ENCODE assay signal across 14 cellular contexts in genomic region chr3:50572801-50573371, GRCh38. TPM values are rescaled to one million over a fixed set of nuclear protein-coding genes. Genes with fewer than 3 reads are reported as not detected.
DNase-seq lines count a peak whose midpoint lies in the region; ATAC-seq, FAIRE-seq and TF ChIP-seq lines count a peak whose summit lies in the region.
"Had no signal": no experiment of that assay in that cellular context is flagged by ENCODE, and none has a peak within 500 bp of the region (broad histone marks: within the 10 kb centered on the region; RNA-seq: fewer than 3 reads in every experiment).

No MANE protein-coding gene starts in this region.

- no peaks in the 10 kb centered on the region for H3K9me3 ChIP-seq in CD4-positive, alpha-beta T cell (ENCODE audit: control insufficient read depth, low read length)
- no peaks in the 10 kb centered on the region for H3K9me3 ChIP-seq in spleen
- H3K9me3 ChIP-seq: left lung, uterus had no signal

- peak overlapping the region; percentile 87 for H3K4me3 Mint-ChIP-seq in CD4-positive, alpha-beta T cell
- peak overlapping the region; percentile 98 for H3K4me3 Mint-ChIP-seq in T-helper 2 cell treated with Interferon-gamma antibody and Interleukin-4, amounts not matched to agents 5 μg/mL and 100 μg/mL, for 36 hours
- H3K4me3 Mint-ChIP-seq: B cell had no signal

- POLR2A ChIA-PET in CD4-positive, alpha-beta T cell (lab: Charles Lee) = interaction anchor here (6.8 to 13.2 kb wide), 2 partner anchors 18 to 37 kb away, joined by 69 to 446 read pairs; partner anchors contain the start of genes CISH and MAPKAPK3

- peaks cover 70% of the 10 kb centered on the region for H3K4me1 Mint-ChIP-seq in CD4-positive, alpha-beta T cell (ENCODE audit: low read depth)
- peaks cover 70% of the 10 kb centered on the region for H3K4me1 Mint-ChIP-seq in T-helper 2 cell treated with Interferon-gamma antibody and Interleukin-4, amounts not matched to agents 5 μg/mL and 100 μg/mL, for 36 hours (ENCODE audit: low read depth)

- H3K27ac ChIP-seq in CD4-positive, alpha-beta T cell (ENCODE audit: low read depth, low read length) = peak overlapping the region; percentile 31
- peak overlapping the region in 7 of 8 donors; percentile 20 to 93 (median 65) for H3K27ac ChIP-seq in spleen
- H3K27ac ChIP-seq: HL-60, uterus, VCaP had no signal

- H3K4me3 ChIP-seq in spleen = no peak overlapping the region
- H3K4me3 ChIP-seq: left lung, uterus had no signal

- H3K36me3 ChIP-seq in spleen = peaks cover 0 to 59% (median 12%) of the 10 kb centered on the region in 6 donors
- H3K36me3 ChIP-seq: uterus had no signal

- peaks cover 17 to 82% (median 60%) of the 10 kb centered on the region in 6 donors for H3K4me1 ChIP-seq in spleen

- WGBS in spleen, 5 donors = 65 to 74% (median 72%) methylated on average over 3 to 4 of the region's 4 CpGs

- no peaks in the 10 kb centered on the region for H3K27me3 Mint-ChIP-seq in CD4-positive, alpha-beta T cell
- no peaks in the 10 kb centered on the region for H3K27me3 Mint-ChIP-seq in T-helper 2 cell treated with Interferon-gamma antibody and Interleukin-4, amounts not matched to agents 5 μg/mL and 100 μg/mL, for 36 hours (ENCODE audit: low read depth)
- H3K27me3 Mint-ChIP-seq: B cell had no signal

- FAIRE-seq in H54 (lab: Jason Lieb, UNC) = no peak

- intact Hi-C loops in CD4-positive, alpha-beta T cell (cut with DNase I, micrococcal nuclease) = loop anchor here (1.0 to 5.0 kb wide), 5 partner anchors 16 to 799 kb away; no protein-coding TSS in a partner anchor
- intact Hi-C loops in spleen (cut with DNase I; ENCODE audit: low total_unique reads) = loop anchor here (1.0 kb wide), 1 partner anchor 39 kb away; no protein-coding TSS in a partner anchor

- TF ChIP-seq POLR2A in spleen (IDR thresholded peaks at IDR 0.05) = no peak
- no peak for TF ChIP-seq POLR2A in H54 (IDR thresholded peaks at IDR 0.05; ENCODE audit: low read depth, low read length)

- peak overlapping the region; percentile 77 for H3K27ac Mint-ChIP-seq in CD4-positive, alpha-beta T cell
- H3K27ac Mint-ChIP-seq in T-helper 2 cell treated with Interferon-gamma antibody and Interleukin-4, amounts not matched to agents 5 μg/mL and 100 μg/mL, for 36 hours = peak overlapping the region; percentile 94

- no peak for ATAC-seq in CD4-positive, alpha-beta T cell (ENCODE audit: poor library complexity)
- ATAC-seq in HG02759 (IDR thresholded peaks at IDR 0.05; ENCODE audit: unreplicated experiment) (no peak), HG03159 (IDR thresholded peaks at IDR 0.05; ENCODE audit: unreplicated experiment) (no peak)

- peaks cover 34% of the 10 kb centered on the region for H3K36me3 Mint-ChIP-seq in CD4-positive, alpha-beta T cell (ENCODE audit: low read depth)
- H3K36me3 Mint-ChIP-seq in T-helper 2 cell treated with Interferon-gamma antibody and Interleukin-4, amounts not matched to agents 5 μg/mL and 100 μg/mL, for 36 hours (ENCODE audit: low read depth) = peaks cover 52% of the 10 kb centered on the region

- H3K9me3 Mint-ChIP-seq in CD4-positive, alpha-beta T cell = no peaks in the 10 kb centered on the region
- no peaks in the 10 kb centered on the region for H3K9me3 Mint-ChIP-seq in T-helper 2 cell treated with Interferon-gamma antibody and Interleukin-4, amounts not matched to agents 5 μg/mL and 100 μg/mL, for 36 hours

- DNase-seq in CD4-positive, alpha-beta T cell = no peak
- DNase-seq in T-helper 2 cell treated with Interferon-gamma antibody and Interleukin-4, amounts not matched to agents 5 μg/mL and 100 μg/mL, for 36 hours (ENCODE audit: low spot score) = peak; percentile 65
- DNase-seq in activated naive CD4-positive, alpha-beta T cell treated with anti-CD3 and anti-CD28 coated beads, Interleukin-2, amount 50 U/mL, for 16 hours = peak; percentile 21
- no peak for DNase-seq in spleen
- DNase-seq in GM19240 (ENCODE audit: insufficient read length, low spot score) = no peak
- DNase-seq in H54 (ENCODE audit: insufficient read length, low spot score) = no peak
- DNase-seq: NCI-H510A had no signal

- CTCF ChIA-PET in CD4-positive, alpha-beta T cell (lab: Charles Lee) = interaction anchor here (0.7 to 6.8 kb wide), 13 partner anchors 11 to 102 kb away, joined by 3 to 234 read pairs (median 4); partner anchors contain the start of genes CISH, DOCK3 and MAPKAPK3

- TF ChIP-seq CTCF in CD4-positive, alpha-beta T cell (IDR thresholded peaks at IDR 0.05) = no peak
- no peak for TF ChIP-seq CTCF in spleen (IDR thresholded peaks at IDR 0.05 in 8 of 11, conservative IDR thresholded peaks at IDR 0.05 in 3 of 11)

- no peaks in the 10 kb centered on the region for H3K27me3 ChIP-seq in CD4-positive, alpha-beta T cell (ENCODE audit: control insufficient read depth, insufficient read depth, low read length)
- H3K27me3 ChIP-seq in spleen (replicated peaks in 1 of 7) = no peaks in the 10 kb centered on the region
- H3K27me3 ChIP-seq: left lung, uterus had no signal

RNA-seq across cellular contexts. Expression of gene HEMK1, which starts 3.6 kb away (rescaled TPM):
- 10 to 100 TPM; 12.4 to 14.6 TPM for total RNA-seq in CD4-positive, alpha-beta T cell
- 10 to 100 TPM in 6 of 7 donors, 1 to 10 TPM in 1; 7.6 to 22.5 (median 18.9) TPM for total RNA-seq in spleen
- polyA plus RNA-seq in spleen = 10 to 100 TPM; 25.1 to 45.2 (median 41.1) TPM

RNA-seq across cellular contexts. Expression of gene C3orf18, which starts 5.3 kb away (rescaled TPM):
- 1 to 10 TPM; 3.9 to 5.2 TPM for total RNA-seq in CD4-positive, alpha-beta T cell
- 10 to 100 TPM in 1 of 7 donors, 1 to 10 TPM in 6; 3.2 to 12.2 (median 5.8) TPM for total RNA-seq in spleen
- polyA plus RNA-seq in spleen = 1 to 10 TPM; 2.3 to 4.6 (median 3.5) TPM

RNA-seq across cellular contexts. Expression of gene CISH, which starts 38.7 kb away (rescaled TPM):
- 1 to 10 TPM; 3.5 to 3.7 TPM for total RNA-seq in CD4-positive, alpha-beta T cell
- 10 to 100 TPM in 5 of 7 donors, 1 to 10 TPM in 2; 8.7 to 23.6 (median 14.0) TPM for total RNA-seq in spleen
- 1 to 10 TPM; 2.9 to 7.4 (median 6.7) TPM for polyA plus RNA-seq in spleen

RNA-seq across cellular contexts. Expression of gene MAPKAPK3, which starts 44.1 kb away (rescaled TPM):
- total RNA-seq in CD4-positive, alpha-beta T cell = 10 to 100 TPM; 16.4 to 16.6 TPM
- total RNA-seq in spleen = 10 to 100 TPM; 34.7 to 55.0 (median 44.9) TPM
- polyA plus RNA-seq in spleen = 10 to 100 TPM; 18.0 to 34.8 (median 18.9) TPM

Comparison
In these comparisons a context has a peak if more than half of its experiments do, and no peak if none do; other contexts are left out.
1. DNase-seq: peak in T-helper 2 cell treated with Interferon-gamma antibody and Interleukin-4, amounts not matched to agents 5 μg/mL and 100 μg/mL, for 36 hours (single experiment) and activated naive CD4-positive, alpha-beta T cell treated with anti-CD3 and anti-CD28 coated beads, Interleukin-2, amount 50 U/mL, for 16 hours (single experiment); none in CD4-positive, alpha-beta T cell (0 of 10), spleen (single experiment), GM19240 (single experiment) and H54 (single experiment).